ENCODE assay signal across 20 cellular contexts in genomic region chr3:43867673-43868072, GRCh38.
A peak's percentile ranks its signal among the peaks of the same experiment; 100 is the strongest.
DNase-seq lines count a peak whose midpoint lies in the region; TF ChIP-seq lines count a peak whose summit lies in the region.
"Had no signal": no experiment of that assay in that cellular context is flagged by ENCODE, and none has a peak within 500 bp of the region (broad histone marks: within the 10 kb centered on the region; RNA-seq: fewer than 3 reads in every experiment).

No MANE protein-coding gene starts in this region.

- DNase-seq in Daoy (ENCODE audit: low read depth) (peak; percentile 73), RWPE1 (ENCODE audit: low spot score) (no peak), esophagus muscularis mucosa (ENCODE audit: extremely low spot score) (peak; percentile 47), osteoblast (ENCODE audit: insufficient read length, low spot score, missing footprints) (no peak), NOMO-1 (lab: John Stamatoyannopoulos, UW; ENCODE audit: unreplicated experiment in 2 of 2) (no peak), OCI-M1 (lab: John Stamatoyannopoulos, UW) (no peak)
- no peak for DNase-seq in effector memory CD4-positive, alpha-beta T cell
- no peak for DNase-seq in stimulated activated CD4-positive, alpha-beta T cell treated with anti-CD3 and anti-CD28 coated beads, Interleukin-12 subunit alpha, Interleukin-12 subunit beta, amount 100 ng/mL, for 4 hours
- DNase-seq: activated CD8-positive, alpha-beta T cell treated with anti-CD3 and anti-CD28 coated beads, Interleukin-2, amount 10 ng/mL, durations not matched to agents 7 days and 5 days; H7; kidney; NCI-H1092 treated with DMSO at 0.1 percent for 48 hours; NCI-H226; stimulated activated naive B cell treated with anti-CD40 and anti-IgM and Interleukin-4, amounts not matched to agents 10 μg/mL and 1 μg/mL and 100 μg/mL, for 72 hours had no signal

- no peak overlapping the region for H3K4me3 ChIP-seq in esophagus muscularis mucosa
- no peak overlapping the region for H3K4me3 ChIP-seq in osteoblast (ENCODE audit: insufficient read depth, low read length)
- no peak overlapping the region for H3K4me3 ChIP-seq in effector memory CD4-positive, alpha-beta T cell (ENCODE audit: insufficient read depth, low read depth, low read length, poor library complexity, severe bottlenecking)
- H3K4me3 ChIP-seq: ascending aorta; BLaER1 treated with 17β-estradiol and CSF1 and Interleukin-3, amounts not matched to agents 10 nM and 100 nM; SK-N-MC; skin epidermis had no signal

- CTCF ChIA-PET in RWPE1 (lab: Yijun Ruan, JAX): no interaction called here

- H2AFZ ChIP-seq in osteoblast (ENCODE audit: low read length): peak overlapping the region; percentile 27

- H3K27ac ChIP-seq in RWPE1 (peak overlapping the region; percentile 37; the same call in 1 of the 2 replicates), esophagus muscularis mucosa (replicated peaks in 1 of 4) (no peak overlapping the region), osteoblast (ENCODE audit: low read depth, low read length) (peak overlapping the region; percentile 76)
- H3K27ac ChIP-seq in effector memory CD4-positive, alpha-beta T cell (ENCODE audit: insufficient read depth, low read length, poor library complexity, severe bottlenecking): no peak overlapping the region
- H3K27ac ChIP-seq: BLaER1 treated with 17β-estradiol and CSF1 and Interleukin-3, amounts not matched to agents 10 nM and 100 nM; neutrophil; SK-N-MC; VCaP had no signal

- H3K4me1 ChIP-seq in esophagus muscularis mucosa (peaks cover 0 to 11% (median 8%) of the 10 kb centered on the region in 4 donors), osteoblast (ENCODE audit: insufficient read depth, low read length) (peaks cover 63% of the 10 kb centered on the region)
- H3K4me1 ChIP-seq in effector memory CD4-positive, alpha-beta T cell (ENCODE audit: control insufficient read depth, insufficient read depth, low read length, poor library complexity, severe bottlenecking): no peaks in the 10 kb centered on the region

- WGBS in esophagus muscularis mucosa: 50% methylated on average over 1 of the region's 2 CpGs

- POLR2A ChIA-PET in RWPE1 (lab: Yijun Ruan, JAX; ENCODE audit: low non-redundant PET): no interaction called here

- H3K9me3 ChIP-seq in esophagus muscularis mucosa (no peaks in the 10 kb centered on the region), osteoblast (ENCODE audit: low read depth, low read length) (no peaks in the 10 kb centered on the region)
- no peaks in the 10 kb centered on the region for H3K9me3 ChIP-seq in effector memory CD4-positive, alpha-beta T cell (ENCODE audit: control insufficient read depth, low read length)
- H3K9me3 ChIP-seq: ascending aorta; BLaER1 treated with 17β-estradiol and CSF1 and Interleukin-3, amounts not matched to agents 10 nM and 100 nM; neutrophil had no signal

- peaks cover 0 to 14% (median 0%) of the 10 kb centered on the region in 4 donors for H3K27me3 ChIP-seq in esophagus muscularis mucosa
- no peaks in the 10 kb centered on the region for H3K27me3 ChIP-seq in osteoblast (ENCODE audit: insufficient read depth, low read length)
- H3K27me3 ChIP-seq in effector memory CD4-positive, alpha-beta T cell (replicated peaks; ENCODE audit: control insufficient read depth, insufficient read depth, low read length, poor library complexity, severe bottlenecking): no peaks in the 10 kb centered on the region
- H3K27me3 ChIP-seq: ascending aorta; BLaER1 treated with 17β-estradiol and CSF1 and Interleukin-3, amounts not matched to agents 10 nM and 100 nM had no signal

- H3K4me2 ChIP-seq in osteoblast (ENCODE audit: insufficient read depth, low read length): peak overlapping the region; percentile 26

- H3K79me2 ChIP-seq in osteoblast (ENCODE audit: insufficient read depth, low read length): no peaks in the 10 kb centered on the region

- intact Hi-C loops in esophagus muscularis mucosa (cut with DNase I): no loop called here

- H3K36me3 ChIP-seq in esophagus muscularis mucosa (no peaks in the 10 kb centered on the region), osteoblast (ENCODE audit: insufficient read depth, low read length) (no peaks in the 10 kb centered on the region)
- H3K36me3 ChIP-seq in effector memory CD4-positive, alpha-beta T cell (ENCODE audit: control insufficient read depth, insufficient read depth, low read length): no peaks in the 10 kb centered on the region
- H3K36me3 ChIP-seq: ascending aorta; BLaER1 treated with 17β-estradiol and CSF1 and Interleukin-3, amounts not matched to agents 10 nM and 100 nM; neutrophil had no signal

- TF ChIP-seq POLR2A in esophagus muscularis mucosa (IDR thresholded peaks at IDR 0.05; ENCODE audit: low read depth): no peak

- no peak for TF ChIP-seq EP300 in esophagus muscularis mucosa (IDR thresholded peaks at IDR 0.05)

- no peaks in the 10 kb centered on the region for H4K20me1 ChIP-seq in osteoblast (ENCODE audit: insufficient read depth, low read length)
- H4K20me1 ChIP-seq: BLaER1 treated with 17β-estradiol and CSF1 and Interleukin-3, amounts not matched to agents 10 nM and 100 nM had no signal

- TF ChIP-seq CTCF in RWPE1 (conservative IDR thresholded peaks at IDR 0.05; ENCODE audit: low read depth): no peak
- no peak for TF ChIP-seq CTCF in esophagus muscularis mucosa (IDR thresholded peaks at IDR 0.05)
- no peak for TF ChIP-seq CTCF in osteoblast (IDR thresholded peaks at IDR 0.05; ENCODE audit: extremely low read depth, low read depth, low read length)

Comparison
In these comparisons a context has a peak if more than half of its experiments do, and no peak if none do; other contexts are left out.
1. DNase-seq: peak in Daoy (single experiment) and esophagus muscularis mucosa (single experiment); none in RWPE1 (single experiment), osteoblast (single experiment), NOMO-1 (0 of 2), OCI-M1 (single experiment), effector memory CD4-positive, alpha-beta T cell (0 of 3) and stimulated activated CD4-positive, alpha-beta T cell treated with anti-CD3 and anti-CD28 coated beads, Interleukin-12 subunit alpha, Interleukin-12 subunit beta, amount 100 ng/mL, for 4 hours (single experiment).
2. H3K27ac ChIP-seq: peak in RWPE1 (single experiment) and osteoblast (single experiment); none in esophagus muscularis mucosa (0 of 4) and effector memory CD4-positive, alpha-beta T cell (single experiment).